Comparison of ENCODE assay signal across 8 cellular contexts in genomic region chr1:15617173-15617873, GRCh38. TPM values are rescaled to one million over a fixed set of nuclear protein-coding genes. Genes with fewer than 3 reads are reported as not detected.
DNase-seq lines count a peak whose midpoint lies in the region; TF ChIP-seq lines count a peak whose summit lies in the region.

Gene DDI2 (plus strand): TSS chr1:15617458. CDS start chr1:15617671, 213 bp downstream.

- H3K9me3 Mint-ChIP-seq in HFFc6: no peaks in the 10 kb centered on the region

- peak within 1 kb of the TSS; percentile 95 for H3K27ac Mint-ChIP-seq in HFFc6

- no peaks in the 10 kb centered on the region for H3K27me3 ChIP-seq in SK-N-SH (ENCODE audit: insufficient read depth)

- peak within 1 kb of the TSS; percentile 91 for H3K4me3 Mint-ChIP-seq in HFFc6

- TF ChIP-seq CTCF in HFFc6 (IDR thresholded peaks at IDR 0.05) (no peak), SK-N-SH (IDR thresholded peaks at IDR 0.05) (no peak)

- CTCF ChIA-PET in SK-N-SH (lab: Yijun Ruan, JAX): interaction anchor here (0.8 to 2.1 kb wide), 4 partner anchors 10 to 174 kb away, joined by 4 to 5 read pairs (median 5); no protein-coding TSS in a partner anchor

- H3K27ac ChIP-seq in SK-N-SH (ENCODE audit: low read depth in 2 of 2, low read length in 1 of 2): peak within 1 kb of the TSS; percentile 86 to 92

- peak within 1 kb of the TSS; percentile 98 for H3K9ac ChIP-seq in SK-N-SH

- H3K36me3 Mint-ChIP-seq in HFFc6 (ENCODE audit: low read depth): no peaks in the 10 kb centered on the region

- TF ChIP-seq RAD21 in SK-N-SH (IDR thresholded peaks at IDR 0.05; ENCODE audit: low read length): no peak

- H3K4me2 ChIP-seq in SK-N-SH: peak within 1 kb of the TSS; percentile 92

- H4K20me1 ChIP-seq in SK-N-SH (ENCODE audit: insufficient read depth): peaks cover 27% of the 10 kb centered on the region

- peaks cover 0 to 7% of the 10 kb centered on the region in 2 experiments for H3K36me3 ChIP-seq in SK-N-SH (replicated peaks in 1 of 2; ENCODE audit: control insufficient read depth in 1 of 2, insufficient read depth in 2 of 2, low read length in 1 of 2)

- peak within 1 kb of the TSS; percentile 98 for H2AFZ ChIP-seq in SK-N-SH (ENCODE audit: low read depth)

- no peaks in the 10 kb centered on the region for H3K9me3 ChIP-seq in SK-N-SH

- peaks cover 3 to 23% of the 10 kb centered on the region in 2 experiments for H3K4me1 ChIP-seq in SK-N-SH (ENCODE audit: control insufficient read depth in 1 of 2, insufficient read depth in 2 of 2, low read depth in 1 of 2, low read length in 1 of 2)

- under 1% methylated on average over 64 of the region's 76 CpGs for WGBS in SK-N-SH (ENCODE audit: low lambda C conversion rate)

- peaks cover 48% of the 10 kb centered on the region for H3K79me2 ChIP-seq in SK-N-SH (ENCODE audit: insufficient read depth)

- H3K27me3 Mint-ChIP-seq in HFFc6 (ENCODE audit: insufficient read depth): peaks cover 4% of the 10 kb centered on the region; the same call in 1 of the 2 replicates

- peaks cover 33% of the 10 kb centered on the region for H3F3A ChIP-seq in SK-N-SH (replicated peaks; ENCODE audit: insufficient read depth)

- 0 out of 4 replicates have a peak, but pooled peaks of 1 of the 2 experiments have one; percentile 24 for TF ChIP-seq EP300 in SK-N-SH (IDR thresholded peaks at IDR 0.05; ENCODE audit: borderline replicate concordance in 1 of 2, low read depth in 1 of 2, low read length in 1 of 2)

- peak within 1 kb of the TSS; percentile 89 to 96 for H3K4me3 ChIP-seq in SK-N-SH (ENCODE audit: low read depth in 2 of 2, low read length in 1 of 2)

- peaks cover 47% of the 10 kb centered on the region for H3K4me1 Mint-ChIP-seq in HFFc6 (ENCODE audit: low read depth)

- DNase-seq in GF-D8 (lab: John Stamatoyannopoulos, UW) (peak; percentile 91), HFFc6 (peak; percentile 98), NCI-H1048 (lab: John Stamatoyannopoulos, UW) (peak; percentile 87), SK-N-SH (peak; percentile 96), globus pallidus (ENCODE audit: low spot score) (peak; percentile 97), nucleus accumbens (lab: John Stamatoyannopoulos, UW) (peak; percentile 40 to 99 (median 92)), superior temporal gyrus (ENCODE audit: extremely low spot score) (peak; percentile 93)
- DNase-seq in activated naive CD4-positive, alpha-beta T cell treated with anti-CD3 and anti-CD28 coated beads, Interleukin-2, amount 50 U/mL, for 16 hours: peak; percentile 95

- POLR2A ChIA-PET in SK-N-SH (lab: Yijun Ruan, JAX): interaction anchor here (0.6 to 1.9 kb wide), 3 partner anchors 14 to 90 kb away, joined by 3 to 7 read pairs (median 3); partner anchors contain the start of gene DNAJC16

- H3K9me2 ChIP-seq in SK-N-SH: no peaks in the 10 kb centered on the region

TF ChIP-seq in SK-N-SH, 30 proteins besides CTCF, POLR2A, EP300 and RAD21 (continues in another document):
- TF ChIP-seq ELF1 (IDR thresholded peaks at IDR 0.05) (no peak), RFX5 (IDR thresholded peaks at IDR 0.05; ENCODE audit: low read length) (peak; percentile 10; the same call in 1 of the 2 replicates), TAF1 (IDR thresholded peaks at IDR 0.05; ENCODE audit: borderline replicate concordance, low read depth, low read length) (peak; percentile 68; the same call in 1 of the 2 replicates), MEF2A (IDR thresholded peaks at IDR 0.05; ENCODE audit: borderline replicate concordance, low read depth) (no peak), GABPA (IDR thresholded peaks at IDR 0.05; ENCODE audit: low read depth) (no peak), REST (IDR thresholded peaks at IDR 0.05; ENCODE audit: low read depth, low read length) (no peak; the same call in 1 of the 2 replicates), FOXM1 (IDR thresholded peaks at IDR 0.05; ENCODE audit: low read depth) (no peak), RCOR1 (IDR thresholded peaks at IDR 0.05; ENCODE audit: low read length) (no peak), USF2 (IDR thresholded peaks at IDR 0.05; ENCODE audit: borderline replicate concordance, low read depth, low read length) (no peak), PBX3 (IDR thresholded peaks at IDR 0.05) (no peak), MXI1 (IDR thresholded peaks at IDR 0.05; ENCODE audit: low read depth, low read length) (peak; percentile 94), CHD2 (IDR thresholded peaks at IDR 0.05; ENCODE audit: low read length, partially characterized antibody) (peak; percentile 59), POLR2AphosphoS5 (IDR thresholded peaks at IDR 0.05; ENCODE audit: low read depth, low read length) (peak; percentile 86), USF1 (IDR thresholded peaks at IDR 0.05; ENCODE audit: borderline replicate concordance, low read depth) (no peak), TEAD4 (IDR thresholded peaks at IDR 0.05; ENCODE audit: borderline replicate concordance, insufficient read depth) (no peak), NFIC (IDR thresholded peaks at IDR 0.05; ENCODE audit: borderline replicate concordance) (no peak), FOXJ3 (CRISPR knock-in tag; IDR thresholded peaks at IDR 0.05) (no peak), JUND (IDR thresholded peaks at IDR 0.05) (0 out of 2 replicates have a peak, but pooled peaks have one; percentile 12), MAX (IDR thresholded peaks at IDR 0.05; ENCODE audit: low read depth) (peak; percentile 29; the same call in 1 of the 2 replicates), RXRA (IDR thresholded peaks at IDR 0.05; ENCODE audit: borderline replicate concordance, low read depth) (no peak), IRF3 (IDR thresholded peaks at IDR 0.05; ENCODE audit: low read depth, low read length) (no peak)

RNA-seq across cellular contexts. Expression of gene DDI2, which starts in this region (rescaled TPM):
- total RNA-seq in HFFc6 (2021; fragmentation: NEBNext Ultra II Directional; extraction: Animal tissue kit (Norgen Biotek cat#: 25700)): 10 to 100 TPM; 11.6 to 15.3 (median 13.3) TPM
- polyA plus RNA-seq in SK-N-SH (2012; rRNA removed): 2.8 and 3.4 TPM in 2 replicates
- 3.2 and 3.8 TPM in 2 replicates for polyA plus RNA-seq in SK-N-SH (2012; cell fraction: cytosol; rRNA removed)
- polyA plus RNA-seq in SK-N-SH (2012; cell fraction: nucleus; rRNA removed): 5.8 and 7.8 TPM in 2 replicates

Comparison
In these comparisons a context has a peak if more than half of its experiments do, and no peak if none do; other contexts are left out.
1. Peak in every context shown above with its lines: DNase-seq, H3K4me3 ChIP-seq and H3K27ac ChIP-seq.